ENCODE assay signal across 1 cellular context in the genomic region with DNA sequence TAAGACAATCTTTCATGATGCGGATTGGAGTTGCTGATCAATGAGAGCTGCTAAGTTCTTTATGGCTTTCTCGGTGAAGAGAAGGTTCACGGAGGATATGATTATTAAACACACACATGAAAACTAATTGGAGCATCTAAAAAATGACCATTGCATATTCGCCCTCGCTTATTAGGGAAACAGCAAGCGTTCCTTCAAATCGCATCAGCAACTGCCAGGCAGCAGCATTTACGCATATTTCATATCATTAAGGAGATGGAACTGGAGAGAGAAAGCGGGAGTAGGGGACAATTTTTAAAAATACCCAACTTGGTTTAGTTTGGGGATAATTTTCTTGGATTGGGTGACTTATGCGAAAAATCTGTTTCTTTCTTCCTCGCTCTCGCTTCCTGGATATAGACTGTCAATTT.
TF ChIP-seq lines count a peak whose summit lies in the region.

No MANE protein-coding gene starts in this region.

TF ChIP-seq in K562, 482 proteins besides CTCF, POLR2A, EP300 and RAD21 (continued from another document):
- TF ChIP-seq, protein P1, sequence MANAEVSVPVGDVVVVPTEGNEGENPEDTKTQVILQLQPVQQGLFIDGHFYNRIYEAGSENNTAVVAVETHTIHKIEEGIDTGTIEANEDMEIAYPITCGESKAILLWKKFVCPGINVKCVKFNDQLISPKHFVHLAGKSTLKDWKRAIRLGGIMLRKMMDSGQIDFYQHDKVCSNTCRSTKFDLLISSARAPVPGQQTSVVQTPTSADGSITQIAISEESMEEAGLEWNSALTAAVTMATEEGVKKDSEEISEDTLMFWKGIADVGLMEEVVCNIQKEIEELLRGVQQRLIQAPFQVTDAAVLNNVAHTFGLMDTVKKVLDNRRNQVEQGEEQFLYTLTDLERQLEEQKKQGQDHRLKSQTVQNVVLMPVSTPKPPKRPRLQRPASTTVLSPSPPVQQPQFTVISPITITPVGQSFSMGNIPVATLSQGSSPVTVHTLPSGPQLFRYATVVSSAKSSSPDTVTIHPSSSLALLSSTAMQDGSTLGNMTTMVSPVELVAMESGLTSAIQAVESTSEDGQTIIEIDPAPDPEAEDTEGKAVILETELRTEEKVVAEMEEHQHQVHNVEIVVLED (CRISPR knock-in tag; IDR thresholded peaks at IDR 0.05), result no peak
- TF ChIP-seq TRIM28 (IDR thresholded peaks at IDR 0.05) (no peak), POLR2G (IDR thresholded peaks at IDR 0.05; ENCODE audit: low read depth, low read length) (no peak), ZNF165 (CRISPR knock-in tag; IDR thresholded peaks at IDR 0.05; ENCODE audit: borderline replicate concordance) (no peak), ZNF224 (CRISPR knock-in tag; IDR thresholded peaks at IDR 0.05) (no peak), NR3C1 (CRISPR knock-in tag; IDR thresholded peaks at IDR 0.05) (no peak), TEAD4 (IDR thresholded peaks at IDR 0.05; ENCODE audit: low read length) (no peak), TEAD4 (CRISPR knock-in tag; IDR thresholded peaks at IDR 0.05; ENCODE audit: borderline replicate concordance) (no peak), ZKSCAN3 (CRISPR knock-in tag; IDR thresholded peaks at IDR 0.05) (no peak)
- TF ChIP-seq, protein P2, sequence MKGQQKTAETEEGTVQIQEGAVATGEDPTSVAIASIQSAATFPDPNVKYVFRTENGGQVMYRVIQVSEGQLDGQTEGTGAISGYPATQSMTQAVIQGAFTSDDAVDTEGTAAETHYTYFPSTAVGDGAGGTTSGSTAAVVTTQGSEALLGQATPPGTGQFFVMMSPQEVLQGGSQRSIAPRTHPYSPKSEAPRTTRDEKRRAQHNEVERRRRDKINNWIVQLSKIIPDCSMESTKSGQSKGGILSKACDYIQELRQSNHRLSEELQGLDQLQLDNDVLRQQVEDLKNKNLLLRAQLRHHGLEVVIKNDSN (CRISPR knock-in tag; IDR thresholded peaks at IDR 0.05), result no peak
